ENCODE assay signal across 31 cellular contexts in the genomic region with DNA sequence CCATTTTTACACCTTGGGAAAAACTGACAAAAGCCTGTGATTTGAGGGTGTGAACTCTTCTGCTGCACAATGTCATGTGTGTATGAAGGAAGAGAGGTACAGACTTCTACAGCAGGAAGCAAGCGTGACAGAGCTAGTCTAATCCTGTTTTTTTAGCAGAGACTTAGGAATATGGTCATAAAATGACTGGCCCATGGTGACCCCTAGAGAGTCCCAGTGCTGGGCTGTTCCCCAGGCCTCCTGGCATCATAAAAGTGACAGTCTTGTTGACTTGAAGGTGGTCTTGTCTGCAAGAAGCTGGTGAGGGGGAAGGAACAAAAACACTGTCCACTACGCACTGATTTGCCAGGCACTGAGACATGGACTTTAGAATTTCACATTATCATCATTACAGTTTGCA.
DNase-seq lines count a peak whose midpoint lies in the region; ATAC-seq, FAIRE-seq and TF ChIP-seq lines count a peak whose summit lies in the region.
"Had no signal": no experiment of that assay in that cellular context is flagged by ENCODE, and none has a peak within 500 bp of the region (broad histone marks: within the 10 kb centered on the region; RNA-seq: fewer than 3 reads in every experiment).

No MANE protein-coding gene starts in this region.

- no peaks in the 10 kb centered on the region for H3K36me3 ChIP-seq in mesenchymal stem cell (ENCODE audit: control insufficient read depth in 1 of 2, insufficient read depth in 2 of 2, low read depth in 1 of 2, low read length in 2 of 2)
- H3K36me3 ChIP-seq: BE2C, esophagus muscularis mucosa, HAP-1, Peyer's patch, sigmoid colon, transverse colon had no signal

- H3K9me3 ChIP-seq in mesenchymal stem cell (ENCODE audit: control insufficient read depth, low read length) = no peaks in the 10 kb centered on the region
- H3K9me3 ChIP-seq: BE2C, Caco-2, esophagus muscularis mucosa, HAP-1, Peyer's patch, sigmoid colon, transverse colon had no signal

- POLR2A ChIA-PET in MCF 10A (lab: Yijun Ruan, JAX) = interaction anchor here (0.5 kb wide), 1 partner anchor 488 kb away, joined by 3 read pairs; no protein-coding TSS in a partner anchor

- no peak overlapping the region for H4K91ac ChIP-seq in mesenchymal stem cell (ENCODE audit: low read length)

- peak overlapping the region; percentile 16 for H3K27ac Mint-ChIP-seq in activated T-cell treated with anti-CD3 and anti-CD28 coated beads, Interleukin-2, amount 50 U/mL, for 72 hours
- peak overlapping the region; percentile 15 to 93 for H3K27ac Mint-ChIP-seq in activated naive CD4-positive, alpha-beta T cell treated with anti-CD3 and anti-CD28 coated beads, Interleukin-2, amount 50 U/mL, for 72 hours
- H3K27ac Mint-ChIP-seq in nephron progenitor cell = peak overlapping the region; percentile 6
- no peak overlapping the region for H3K27ac Mint-ChIP-seq in MCF 10A (ENCODE audit: low read depth, unreplicated experiment)
- H3K27ac Mint-ChIP-seq: brain had no signal

- H3K4me3 Mint-ChIP-seq in activated T-cell treated with anti-CD3 and anti-CD28 coated beads, Interleukin-2, amount 50 U/mL, for 72 hours = peak overlapping the region in 1 of 2 donors; percentile 19
- H3K4me3 Mint-ChIP-seq in nephron progenitor cell = no peak overlapping the region
- no peak overlapping the region for H3K4me3 Mint-ChIP-seq in MCF 10A (ENCODE audit: unreplicated experiment)
- H3K4me3 Mint-ChIP-seq: brain had no signal

- H3K36me3 Mint-ChIP-seq in activated T-cell treated with anti-CD3 and anti-CD28 coated beads, Interleukin-2, amount 50 U/mL, for 72 hours (ENCODE audit: insufficient read depth in 2 of 2) = peaks cover 2 to 24% of the 10 kb centered on the region in 2 donors
- H3K36me3 Mint-ChIP-seq in activated naive CD4-positive, alpha-beta T cell treated with anti-CD3 and anti-CD28 coated beads, Interleukin-2, amount 50 U/mL, for 72 hours = peaks cover 18 to 79% of the 10 kb centered on the region in 2 donors
- H3K36me3 Mint-ChIP-seq in nephron progenitor cell (ENCODE audit: low read depth) (peaks cover 53% of the 10 kb centered on the region), MCF 10A (ENCODE audit: insufficient read depth, unreplicated experiment) (no peaks in the 10 kb centered on the region)

- no peak overlapping the region for H2BK12ac ChIP-seq in mesenchymal stem cell (ENCODE audit: low read length in 2 of 2)

- H2BK5ac ChIP-seq in mesenchymal stem cell (ENCODE audit: low read depth, low read length, poor library complexity, severe bottlenecking) = no peak overlapping the region

- no peak for ATAC-seq in activated T-cell treated with anti-CD3 and anti-CD28 coated beads, Interleukin-2, amount 50 U/mL, for 72 hours (replicated peaks in 1 of 2)
- no peak for ATAC-seq in activated naive CD4-positive, alpha-beta T cell treated with anti-CD3 and anti-CD28 coated beads, Interleukin-2, amount 50 U/mL, for 72 hours
- ATAC-seq: HepG2, left ventricle myocardium superior had no signal

- no peaks in the 10 kb centered on the region for H3K9me3 Mint-ChIP-seq in activated T-cell treated with anti-CD3 and anti-CD28 coated beads, Interleukin-2, amount 50 U/mL, for 72 hours
- H3K9me3 Mint-ChIP-seq in activated naive CD4-positive, alpha-beta T cell treated with anti-CD3 and anti-CD28 coated beads, Interleukin-2, amount 50 U/mL, for 72 hours = no peaks in the 10 kb centered on the region
- no peaks in the 10 kb centered on the region for H3K9me3 Mint-ChIP-seq in nephron progenitor cell
- H3K9me3 Mint-ChIP-seq in MCF 10A (ENCODE audit: unreplicated experiment) = no peaks in the 10 kb centered on the region
- H3K9me3 Mint-ChIP-seq: brain had no signal

- no peak overlapping the region for H3K14ac ChIP-seq in mesenchymal stem cell (ENCODE audit: low read length in 2 of 2)

- BruUV-seq in MCF 10A (replicated peaks; lab: Mats Ljungman, UMichigan) = no TSS peak

- H3K4ac ChIP-seq in mesenchymal stem cell (ENCODE audit: low read depth in 1 of 2, low read length in 2 of 2) = no peak overlapping the region

- H3K4me1 ChIP-seq in mesenchymal stem cell (ENCODE audit: control insufficient read depth, insufficient read depth, low read depth, low read length) = peaks cover 7% of the 10 kb centered on the region
- H3K4me1 ChIP-seq: BE2C, HAP-1, sigmoid colon, transverse colon had no signal

- intact Hi-C loops in MCF 10A (cut with micrococcal nuclease) = no loop called here

- DNase-seq in activated T-cell treated with anti-CD3 and anti-CD28 coated beads, Interleukin-2, amount 50 U/mL, for 72 hours = no peak
- no peak for DNase-seq in activated T-cell treated with anti-CD3 and anti-CD28 coated beads, Interleukin-2, amount 50 U/mL, for 1 hour
- DNase-seq in GM18507 (ENCODE audit: extremely low spot score, insufficient read length, low read depth) = no peak
- DNase-seq in activated naive CD4-positive, alpha-beta T cell treated with anti-CD3 and anti-CD28 coated beads, Interleukin-2, amount 50 U/mL, for 72 hours (ENCODE audit: low spot score in 2 of 2) = no peak
- DNase-seq in nephron progenitor cell = no peak
- DNase-seq in mesenchymal stem cell = no peak
- no peak for DNase-seq in MCF 10A (ENCODE audit: unreplicated experiment)
- no peak for DNase-seq in GM20000 (ENCODE audit: low spot score)
- DNase-seq: ACHN; activated CD4-positive, alpha-beta T cell treated with anti-CD3 and anti-CD28 coated beads for 4 hours; amniotic stem cell; BE2C; Caco-2; cerebellar nuclear complex; dermis blood vessel endothelial cell; DMS53; foreskin fibroblast; Karpas-422; left ventricle myocardium superior; NCI-H1436 treated with DMSO at 0.1 percent for 48 hours; NCI-H345; Peyer's patch; SHP77; sigmoid colon; stimulated activated CD4-positive, alpha-beta T cell treated with anti-CD3 and anti-CD28 coated beads, Interleukin-4, amount 100 ng/mL, for 1 hour; transverse colon had no signal

- no peak overlapping the region for H3K4me2 ChIP-seq in mesenchymal stem cell (ENCODE audit: low read length, poor library complexity, severe bottlenecking)

- no peak overlapping the region for H3K4me3 ChIP-seq in mesenchymal stem cell (ENCODE audit: insufficient read depth in 1 of 2, low read depth in 1 of 2, low read length in 2 of 2)
- H3K4me3 ChIP-seq: esophagus muscularis mucosa, HAP-1, Peyer's patch, sigmoid colon, transverse colon had no signal

- no peak overlapping the region for H3K23ac ChIP-seq in mesenchymal stem cell (ENCODE audit: low read length in 2 of 2)

- H3K18ac ChIP-seq in mesenchymal stem cell (ENCODE audit: low read depth in 1 of 2, low read length in 2 of 2) = no peak overlapping the region

- H3K79me1 ChIP-seq in mesenchymal stem cell (replicated peaks; ENCODE audit: low read length, poor library complexity, severe bottlenecking) = no peaks in the 10 kb centered on the region

- H3K27me3 ChIP-seq in mesenchymal stem cell (ENCODE audit: control insufficient read depth in 1 of 2, insufficient read depth in 1 of 2, low read length in 2 of 2) = peaks cover 0 to 11% of the 10 kb centered on the region in 2 experiments
- H3K27me3 ChIP-seq: esophagus muscularis mucosa, Peyer's patch, sigmoid colon, transverse colon had no signal

- peaks cover 92% of the 10 kb centered on the region for H3K4me1 Mint-ChIP-seq in activated T-cell treated with anti-CD3 and anti-CD28 coated beads, Interleukin-2, amount 50 U/mL, for 72 hours (ENCODE audit: low read depth)
- H3K4me1 Mint-ChIP-seq in nephron progenitor cell (peaks cover 81% of the 10 kb centered on the region), MCF 10A (ENCODE audit: insufficient read depth, unreplicated experiment) (no peaks in the 10 kb centered on the region)
- H3K4me1 Mint-ChIP-seq: brain had no signal

- no peaks in the 10 kb centered on the region for H3K27me3 Mint-ChIP-seq in activated T-cell treated with anti-CD3 and anti-CD28 coated beads, Interleukin-2, amount 50 U/mL, for 72 hours (ENCODE audit: low read depth)
- no peaks in the 10 kb centered on the region for H3K27me3 Mint-ChIP-seq in nephron progenitor cell (ENCODE audit: low read depth, poor library complexity)
- H3K27me3 Mint-ChIP-seq in MCF 10A (ENCODE audit: insufficient read depth, unreplicated experiment) = no peaks in the 10 kb centered on the region
- H3K27me3 Mint-ChIP-seq: brain had no signal

- no peak overlapping the region for H4K8ac ChIP-seq in mesenchymal stem cell (ENCODE audit: low read length)

- TF ChIP-seq CTCF in nephron progenitor cell (IDR thresholded peaks at IDR 0.05) (no peak), MCF 10A (IDR thresholded peaks at IDR 0.05; ENCODE audit: unreplicated experiment) (no peak), GM20000 (IDR thresholded peaks at IDR 0.05; ENCODE audit: extremely low read depth, missing control alignments) (no peak)

- CTCF ChIA-PET in MCF 10A (lab: Yijun Ruan, JAX) = interaction anchor here (0.6 kb wide), 1 partner anchor 408 kb away, joined by 3 read pairs; no protein-coding TSS in a partner anchor

- H2BK120ac ChIP-seq in mesenchymal stem cell (ENCODE audit: low read depth, low read length) = no peak overlapping the region

- H2AFZ ChIP-seq in mesenchymal stem cell (ENCODE audit: low read depth, low read length) = no peak overlapping the region

- WGBS in mesenchymal stem cell = 72% methylated on average over 2 of the region's 2 CpGs

- no peak overlapping the region for H3K27ac ChIP-seq in mesenchymal stem cell (ENCODE audit: low read length, poor library complexity, severe bottlenecking)
- H3K27ac ChIP-seq: esophagus muscularis mucosa, sigmoid colon, transverse colon had no signal

- no peak overlapping the region for H2BK15ac ChIP-seq in mesenchymal stem cell (ENCODE audit: low read depth, poor library complexity, severe bottlenecking)

- no peak overlapping the region for H2AK5ac ChIP-seq in mesenchymal stem cell (ENCODE audit: low read length, severe bottlenecking)

- no peak overlapping the region for H3K9ac ChIP-seq in mesenchymal stem cell (ENCODE audit: low read length)

- peak; percentile 24 for FAIRE-seq in GM18507 (lab: Jason Lieb, UNC)
- FAIRE-seq: HepG2, keratinocyte had no signal
